ENCODE assay signal across 1 cellular context in the genomic region with DNA sequence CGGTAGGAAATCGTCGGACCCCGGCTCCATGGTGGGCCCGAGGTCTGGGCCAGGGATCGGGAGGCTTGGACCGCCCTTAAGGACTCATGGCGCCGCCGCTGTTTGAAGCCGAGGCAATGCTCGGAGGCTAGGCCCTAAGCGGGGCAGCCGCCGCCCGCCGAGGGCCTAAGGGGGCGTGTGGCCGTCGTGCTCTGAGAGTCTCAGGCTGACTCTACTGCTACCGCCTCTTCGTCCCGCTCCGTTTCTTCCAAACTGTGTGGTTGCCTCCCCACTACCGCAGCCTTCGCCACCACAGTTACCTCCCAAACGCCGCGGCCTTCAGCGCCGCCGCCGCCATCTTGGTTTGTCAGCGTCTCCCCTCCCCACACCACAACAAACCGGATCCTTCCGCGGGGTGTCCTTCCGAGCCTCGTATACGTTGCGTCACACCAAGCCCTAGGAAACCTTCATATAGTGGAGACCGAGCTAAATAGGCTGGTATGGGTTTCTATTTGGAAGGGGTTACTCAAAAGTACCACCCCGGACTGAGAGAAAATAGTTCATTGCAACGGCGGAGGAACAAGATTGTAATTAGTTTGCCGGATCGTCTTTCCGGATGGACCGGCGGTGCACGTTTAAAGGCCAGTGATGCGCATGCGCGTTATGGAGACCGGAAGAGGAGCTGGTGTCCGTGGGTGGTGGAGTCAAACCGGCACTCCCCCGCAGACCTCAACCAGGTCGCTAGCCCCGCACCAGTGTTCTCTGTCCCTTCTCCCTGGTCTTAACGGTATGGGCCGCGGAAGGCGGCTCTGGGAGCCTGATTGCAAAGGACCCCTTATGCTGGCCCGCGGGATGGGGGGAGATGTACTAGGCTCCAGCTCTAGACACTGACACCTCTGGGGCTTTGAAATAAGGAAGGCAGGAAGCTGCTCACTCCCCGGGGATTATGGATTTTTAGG.
TF ChIP-seq lines count a peak whose summit lies in the region.

A gene (minus strand): TSS at position 348 of the 938 bp plus-strand sequence. CDS start 318 bp downstream, at position 30.

TF ChIP-seq in K562, 482 proteins besides CTCF, POLR2A, EP300 and RAD21 (continued from another document and continues in another):
- peak; percentile 18; the same call in 1 of the 2 replicates for TF ChIP-seq SMARCA5 (IDR thresholded peaks at IDR 0.05)
- no peak for TF ChIP-seq TEAD2 (tag; IDR thresholded peaks at IDR 0.05)
- TF ChIP-seq CEBPG (CRISPR knock-in tag; IDR thresholded peaks at IDR 0.05) = no peak
- peak in 1 of 2 experiments; percentile 73; a peak in 2 of 4 replicates for TF ChIP-seq CEBPG (tag; conservative IDR thresholded peaks at IDR 0.05 in 1 of 2, IDR thresholded peaks at IDR 0.05 in 1 of 2)
- TF ChIP-seq, protein P1, sequence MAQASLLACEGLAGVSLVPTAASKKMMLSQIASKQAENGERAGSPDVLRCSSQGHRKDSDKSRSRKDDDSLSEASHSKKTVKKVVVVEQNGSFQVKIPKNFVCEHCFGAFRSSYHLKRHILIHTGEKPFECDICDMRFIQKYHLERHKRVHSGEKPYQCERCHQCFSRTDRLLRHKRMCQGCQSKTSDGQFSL (CRISPR knock-in tag; IDR thresholded peaks at IDR 0.05) = peak; percentile 72; the same call in 1 of the 2 replicates
- TF ChIP-seq, protein P1 (tag; IDR thresholded peaks at IDR 0.05) = peak in 1 of 2 experiments; percentile 42; a peak in 1 of 4 replicates
- peak in 1 of 2 experiments; percentile 81; a peak in 2 of 4 replicates for TF ChIP-seq HDAC1 (IDR thresholded peaks at IDR 0.05)
- TF ChIP-seq SMAD1 (IDR thresholded peaks at IDR 0.05; ENCODE audit: low read depth, low read length, partially characterized antibody) = peak; percentile 29
- TF ChIP-seq NCOA6 (IDR thresholded peaks at IDR 0.05) = peak; percentile 28; the same call in 1 of the 2 replicates
- no peak for TF ChIP-seq ZNF175 (CRISPR knock-in tag; IDR thresholded peaks at IDR 0.05; ENCODE audit: low read depth)
- no peak for TF ChIP-seq WHSC1 (IDR thresholded peaks at IDR 0.05; ENCODE audit: low read length)
- peak; percentile 92 to 97 (median 94) for TF ChIP-seq YY1 (IDR thresholded peaks at IDR 0.05; ENCODE audit: borderline replicate concordance in 1 of 3, control insufficient read depth in 1 of 3, extremely low read depth in 1 of 3, insufficient read depth in 3 of 3, insufficient read length in 1 of 3, insufficient replicate concordance in 2 of 3, low read depth in 1 of 3, low read length in 2 of 3)
- peak; percentile 96 for TF ChIP-seq ARNT (IDR thresholded peaks at IDR 0.05)
- TF ChIP-seq, protein P2, sequence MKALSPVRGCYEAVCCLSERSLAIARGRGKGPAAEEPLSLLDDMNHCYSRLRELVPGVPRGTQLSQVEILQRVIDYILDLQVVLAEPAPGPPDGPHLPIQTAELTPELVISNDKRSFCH (CRISPR knock-in tag; IDR thresholded peaks at IDR 0.05) = no peak
- TF ChIP-seq, protein P2 (tag; IDR thresholded peaks at IDR 0.05) = peak; percentile 86
- peak; percentile 61; the same call in 1 of the 2 replicates for TF ChIP-seq L3MBTL2 (IDR thresholded peaks at IDR 0.05)
- TF ChIP-seq PRPF4 (IDR thresholded peaks at IDR 0.05; ENCODE audit: insufficient read depth, low read depth, low read length, poor library complexity, severe bottlenecking) = no peak
- no peak for TF ChIP-seq ZNF583 (CRISPR knock-in tag; IDR thresholded peaks at IDR 0.05)
- TF ChIP-seq ZNF23 (CRISPR knock-in tag; IDR thresholded peaks at IDR 0.05) = no peak
- peak; percentile 63 for TF ChIP-seq MEF2D (tag; conservative IDR thresholded peaks at IDR 0.05; ENCODE audit: low read depth)
- no peak for TF ChIP-seq U2AF1 (optimal IDR thresholded peaks at IDR 0.05; ENCODE audit: low read depth, low read length)
- 0 out of 2 replicates have a peak, but pooled peaks have one; percentile 73 for TF ChIP-seq DNMT1 (IDR thresholded peaks at IDR 0.05)
- TF ChIP-seq FUS (optimal IDR thresholded peaks at IDR 0.05; ENCODE audit: low read depth, low read length) = no peak
- TF ChIP-seq, protein P3, sequence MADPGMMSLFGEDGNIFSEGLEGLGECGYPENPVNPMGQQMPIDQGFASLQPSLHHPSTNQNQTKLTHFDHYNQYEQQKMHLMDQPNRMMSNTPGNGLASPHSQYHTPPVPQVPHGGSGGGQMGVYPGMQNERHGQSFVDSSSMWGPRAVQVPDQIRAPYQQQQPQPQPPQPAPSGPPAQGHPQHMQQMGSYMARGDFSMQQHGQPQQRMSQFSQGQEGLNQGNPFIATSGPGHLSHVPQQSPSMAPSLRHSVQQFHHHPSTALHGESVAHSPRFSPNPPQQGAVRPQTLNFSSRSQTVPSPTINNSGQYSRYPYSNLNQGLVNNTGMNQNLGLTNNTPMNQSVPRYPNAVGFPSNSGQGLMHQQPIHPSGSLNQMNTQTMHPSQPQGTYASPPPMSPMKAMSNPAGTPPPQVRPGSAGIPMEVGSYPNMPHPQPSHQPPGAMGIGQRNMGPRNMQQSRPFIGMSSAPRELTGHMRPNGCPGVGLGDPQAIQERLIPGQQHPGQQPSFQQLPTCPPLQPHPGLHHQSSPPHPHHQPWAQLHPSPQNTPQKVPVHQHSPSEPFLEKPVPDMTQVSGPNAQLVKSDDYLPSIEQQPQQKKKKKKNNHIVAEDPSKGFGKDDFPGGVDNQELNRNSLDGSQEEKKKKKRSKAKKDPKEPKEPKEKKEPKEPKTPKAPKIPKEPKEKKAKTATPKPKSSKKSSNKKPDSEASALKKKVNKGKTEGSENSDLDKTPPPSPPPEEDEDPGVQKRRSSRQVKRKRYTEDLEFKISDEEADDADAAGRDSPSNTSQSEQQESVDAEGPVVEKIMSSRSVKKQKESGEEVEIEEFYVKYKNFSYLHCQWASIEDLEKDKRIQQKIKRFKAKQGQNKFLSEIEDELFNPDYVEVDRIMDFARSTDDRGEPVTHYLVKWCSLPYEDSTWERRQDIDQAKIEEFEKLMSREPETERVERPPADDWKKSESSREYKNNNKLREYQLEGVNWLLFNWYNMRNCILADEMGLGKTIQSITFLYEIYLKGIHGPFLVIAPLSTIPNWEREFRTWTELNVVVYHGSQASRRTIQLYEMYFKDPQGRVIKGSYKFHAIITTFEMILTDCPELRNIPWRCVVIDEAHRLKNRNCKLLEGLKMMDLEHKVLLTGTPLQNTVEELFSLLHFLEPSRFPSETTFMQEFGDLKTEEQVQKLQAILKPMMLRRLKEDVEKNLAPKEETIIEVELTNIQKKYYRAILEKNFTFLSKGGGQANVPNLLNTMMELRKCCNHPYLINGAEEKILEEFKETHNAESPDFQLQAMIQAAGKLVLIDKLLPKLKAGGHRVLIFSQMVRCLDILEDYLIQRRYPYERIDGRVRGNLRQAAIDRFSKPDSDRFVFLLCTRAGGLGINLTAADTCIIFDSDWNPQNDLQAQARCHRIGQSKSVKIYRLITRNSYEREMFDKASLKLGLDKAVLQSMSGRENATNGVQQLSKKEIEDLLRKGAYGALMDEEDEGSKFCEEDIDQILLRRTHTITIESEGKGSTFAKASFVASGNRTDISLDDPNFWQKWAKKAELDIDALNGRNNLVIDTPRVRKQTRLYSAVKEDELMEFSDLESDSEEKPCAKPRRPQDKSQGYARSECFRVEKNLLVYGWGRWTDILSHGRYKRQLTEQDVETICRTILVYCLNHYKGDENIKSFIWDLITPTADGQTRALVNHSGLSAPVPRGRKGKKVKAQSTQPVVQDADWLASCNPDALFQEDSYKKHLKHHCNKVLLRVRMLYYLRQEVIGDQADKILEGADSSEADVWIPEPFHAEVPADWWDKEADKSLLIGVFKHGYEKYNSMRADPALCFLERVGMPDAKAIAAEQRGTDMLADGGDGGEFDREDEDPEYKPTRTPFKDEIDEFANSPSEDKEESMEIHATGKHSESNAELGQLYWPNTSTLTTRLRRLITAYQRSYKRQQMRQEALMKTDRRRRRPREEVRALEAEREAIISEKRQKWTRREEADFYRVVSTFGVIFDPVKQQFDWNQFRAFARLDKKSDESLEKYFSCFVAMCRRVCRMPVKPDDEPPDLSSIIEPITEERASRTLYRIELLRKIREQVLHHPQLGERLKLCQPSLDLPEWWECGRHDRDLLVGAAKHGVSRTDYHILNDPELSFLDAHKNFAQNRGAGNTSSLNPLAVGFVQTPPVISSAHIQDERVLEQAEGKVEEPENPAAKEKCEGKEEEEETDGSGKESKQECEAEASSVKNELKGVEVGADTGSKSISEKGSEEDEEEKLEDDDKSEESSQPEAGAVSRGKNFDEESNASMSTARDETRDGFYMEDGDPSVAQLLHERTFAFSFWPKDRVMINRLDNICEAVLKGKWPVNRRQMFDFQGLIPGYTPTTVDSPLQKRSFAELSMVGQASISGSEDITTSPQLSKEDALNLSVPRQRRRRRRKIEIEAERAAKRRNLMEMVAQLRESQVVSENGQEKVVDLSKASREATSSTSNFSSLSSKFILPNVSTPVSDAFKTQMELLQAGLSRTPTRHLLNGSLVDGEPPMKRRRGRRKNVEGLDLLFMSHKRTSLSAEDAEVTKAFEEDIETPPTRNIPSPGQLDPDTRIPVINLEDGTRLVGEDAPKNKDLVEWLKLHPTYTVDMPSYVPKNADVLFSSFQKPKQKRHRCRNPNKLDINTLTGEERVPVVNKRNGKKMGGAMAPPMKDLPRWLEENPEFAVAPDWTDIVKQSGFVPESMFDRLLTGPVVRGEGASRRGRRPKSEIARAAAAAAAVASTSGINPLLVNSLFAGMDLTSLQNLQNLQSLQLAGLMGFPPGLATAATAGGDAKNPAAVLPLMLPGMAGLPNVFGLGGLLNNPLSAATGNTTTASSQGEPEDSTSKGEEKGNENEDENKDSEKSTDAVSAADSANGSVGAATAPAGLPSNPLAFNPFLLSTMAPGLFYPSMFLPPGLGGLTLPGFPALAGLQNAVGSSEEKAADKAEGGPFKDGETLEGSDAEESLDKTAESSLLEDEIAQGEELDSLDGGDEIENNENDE (IDR thresholded peaks at IDR 0.05; ENCODE audit: low read depth, low read length) = no peak
- peak; percentile 85 for TF ChIP-seq CHD1 (IDR thresholded peaks at IDR 0.05; ENCODE audit: low read length)
- TF ChIP-seq ETV5 (CRISPR knock-in tag; IDR thresholded peaks at IDR 0.05; ENCODE audit: low read depth) = peak; percentile 88; the same call in 1 of the 2 replicates
- peak; percentile 17; the same call in 1 of the 2 replicates for TF ChIP-seq ZBED1 (IDR thresholded peaks at IDR 0.05)
- TF ChIP-seq TCFL5 (CRISPR knock-in tag; conservative IDR thresholded peaks at IDR 0.05) = no peak
- peak; percentile 93 for TF ChIP-seq PHF8 (IDR thresholded peaks at IDR 0.05; ENCODE audit: borderline replicate concordance, low read length)
- peak; percentile 54 for TF ChIP-seq SOX6 (IDR thresholded peaks at IDR 0.05)
- TF ChIP-seq GTF2A2 (tag; IDR thresholded peaks at IDR 0.05) = peak; percentile 89
- TF ChIP-seq PHF20 (IDR thresholded peaks at IDR 0.05; ENCODE audit: partially characterized antibody) = peak; percentile 77
- no peak for TF ChIP-seq SETDB1 (IDR thresholded peaks at IDR 0.05; ENCODE audit: low read length)
- TF ChIP-seq, protein P4, sequence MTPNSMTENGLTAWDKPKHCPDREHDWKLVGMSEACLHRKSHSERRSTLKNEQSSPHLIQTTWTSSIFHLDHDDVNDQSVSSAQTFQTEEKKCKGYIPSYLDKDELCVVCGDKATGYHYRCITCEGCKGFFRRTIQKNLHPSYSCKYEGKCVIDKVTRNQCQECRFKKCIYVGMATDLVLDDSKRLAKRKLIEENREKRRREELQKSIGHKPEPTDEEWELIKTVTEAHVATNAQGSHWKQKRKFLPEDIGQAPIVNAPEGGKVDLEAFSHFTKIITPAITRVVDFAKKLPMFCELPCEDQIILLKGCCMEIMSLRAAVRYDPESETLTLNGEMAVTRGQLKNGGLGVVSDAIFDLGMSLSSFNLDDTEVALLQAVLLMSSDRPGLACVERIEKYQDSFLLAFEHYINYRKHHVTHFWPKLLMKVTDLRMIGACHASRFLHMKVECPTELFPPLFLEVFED (CRISPR knock-in tag; conservative IDR thresholded peaks at IDR 0.05) = peak; percentile 81
- peak; percentile 83 for TF ChIP-seq CXXC5 (CRISPR knock-in tag; IDR thresholded peaks at IDR 0.05)
- no peak for TF ChIP-seq CHD4 (IDR thresholded peaks at IDR 0.05; ENCODE audit: insufficient read depth, insufficient replicate concordance, low read depth, low read length, poor library complexity, severe bottlenecking)
- no peak for TF ChIP-seq SRSF1 (IDR thresholded peaks at IDR 0.05; ENCODE audit: low read depth, low read length)
- no peak; the same call in 1 of the 2 replicates for TF ChIP-seq RNF2 (IDR thresholded peaks at IDR 0.05)
- peak; percentile 89 for TF ChIP-seq ZZZ3 (IDR thresholded peaks at IDR 0.05)
- TF ChIP-seq RBM34 (IDR thresholded peaks at IDR 0.05; ENCODE audit: borderline replicate concordance, insufficient read depth, low read length) = no peak
- 0 out of 2 replicates have a peak, but pooled peaks have one; percentile 45 for TF ChIP-seq THRAP3 (IDR thresholded peaks at IDR 0.05; ENCODE audit: borderline replicate concordance)
- TF ChIP-seq JUNB (CRISPR knock-in tag; conservative IDR thresholded peaks at IDR 0.05) = no peak
- TF ChIP-seq, protein P5, sequence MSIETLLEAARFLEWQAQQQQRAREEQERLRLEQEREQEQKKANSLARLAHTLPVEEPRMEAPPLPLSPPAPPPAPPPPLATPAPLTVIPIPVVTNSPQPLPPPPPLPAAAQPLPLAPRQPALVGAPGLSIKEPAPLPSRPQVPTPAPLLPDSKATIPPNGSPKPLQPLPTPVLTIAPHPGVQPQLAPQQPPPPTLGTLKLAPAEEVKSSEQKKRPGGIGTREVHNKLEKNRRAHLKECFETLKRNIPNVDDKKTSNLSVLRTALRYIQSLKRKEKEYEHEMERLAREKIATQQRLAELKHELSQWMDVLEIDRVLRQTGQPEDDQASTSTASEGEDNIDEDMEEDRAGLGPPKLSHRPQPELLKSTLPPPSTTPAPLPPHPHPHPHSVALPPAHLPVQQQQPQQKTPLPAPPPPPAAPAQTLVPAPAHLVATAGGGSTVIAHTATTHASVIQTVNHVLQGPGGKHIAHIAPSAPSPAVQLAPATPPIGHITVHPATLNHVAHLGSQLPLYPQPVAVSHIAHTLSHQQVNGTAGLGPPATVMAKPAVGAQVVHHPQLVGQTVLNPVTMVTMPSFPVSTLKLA (conservative IDR thresholded peaks at IDR 0.05) = peak; percentile 92 to 96
- peak; percentile 94 for TF ChIP-seq KDM5B (IDR thresholded peaks at IDR 0.05; ENCODE audit: insufficient replicate concordance, low read depth, low read length)
- TF ChIP-seq NUFIP1 (IDR thresholded peaks at IDR 0.05; ENCODE audit: partially characterized antibody) = no peak
- TF ChIP-seq, protein P6, sequence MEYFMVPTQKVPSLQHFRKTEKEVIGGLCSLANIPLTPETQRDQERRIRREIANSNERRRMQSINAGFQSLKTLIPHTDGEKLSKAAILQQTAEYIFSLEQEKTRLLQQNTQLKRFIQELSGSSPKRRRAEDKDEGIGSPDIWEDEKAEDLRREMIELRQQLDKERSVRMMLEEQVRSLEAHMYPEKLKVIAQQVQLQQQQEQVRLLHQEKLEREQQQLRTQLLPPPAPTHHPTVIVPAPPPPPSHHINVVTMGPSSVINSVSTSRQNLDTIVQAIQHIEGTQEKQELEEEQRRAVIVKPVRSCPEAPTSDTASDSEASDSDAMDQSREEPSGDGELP (CRISPR knock-in tag; IDR thresholded peaks at IDR 0.05; ENCODE audit: borderline replicate concordance) = peak; percentile 62; the same call in 1 of the 2 replicates
- peak in 1 of 2 experiments; percentile 69; a peak in 2 of 4 replicates for TF ChIP-seq CSDE1 (IDR thresholded peaks at IDR 0.05)
- 0 out of 2 replicates have a peak, but pooled peaks have one; percentile 32 for TF ChIP-seq SMAD3 (CRISPR knock-in tag; conservative IDR thresholded peaks at IDR 0.05)
- 0 out of 2 replicates have a peak, but pooled peaks have one; percentile 51 for TF ChIP-seq BCOR (IDR thresholded peaks at IDR 0.05)
